In the genomic region with DNA sequence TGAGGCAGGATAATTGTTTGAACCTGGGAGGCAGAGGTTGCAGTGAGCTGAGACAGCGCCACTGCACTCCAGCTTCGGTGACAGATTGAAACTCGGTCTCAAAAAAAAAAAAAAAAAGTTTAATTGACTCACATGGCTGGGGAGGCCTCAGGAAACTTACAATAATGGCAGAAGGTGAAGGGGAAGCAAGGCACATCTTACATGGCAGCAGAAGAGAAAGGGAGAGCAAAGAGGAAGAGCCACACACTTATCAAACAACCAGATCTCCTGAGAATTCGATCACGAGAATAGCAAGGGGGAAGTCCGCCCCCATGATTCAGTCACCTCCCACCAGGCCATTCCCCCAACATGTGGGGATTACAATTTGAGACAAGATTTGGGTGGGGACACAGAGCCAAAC, we compare ENCODE assay signal across 5 cellular contexts. TPM values are rescaled to one million over a fixed set of nuclear protein-coding genes. Genes with fewer than 3 reads are reported as not detected.
"Had no signal": no experiment of that assay in that cellular context is flagged by ENCODE, and none has a peak within 500 bp of the region (broad histone marks: within the 10 kb centered on the region; RNA-seq: fewer than 3 reads in every experiment).

No MANE protein-coding gene starts in this region.

RNA-seq across cellular contexts. Expression of a gene that starts 3.3 kb away (rescaled TPM):
- total RNA-seq: HT-29 had no signal
- polyA plus RNA-seq: IgD-negative memory B cell had no signal

RNA-seq across cellular contexts. Expression of a gene that starts 17.8 kb away (rescaled TPM):
- total RNA-seq: GM23248, H4, H7, HT-29 had no signal
- polyA plus RNA-seq: GM23248, IgD-negative memory B cell had no signal

RNA-seq across cellular contexts. Expression of a gene that starts 37.0 kb away (rescaled TPM):
- total RNA-seq: GM23248, H4 had no signal
